ENCODE assay signal across 9 cellular contexts in the genomic region with DNA sequence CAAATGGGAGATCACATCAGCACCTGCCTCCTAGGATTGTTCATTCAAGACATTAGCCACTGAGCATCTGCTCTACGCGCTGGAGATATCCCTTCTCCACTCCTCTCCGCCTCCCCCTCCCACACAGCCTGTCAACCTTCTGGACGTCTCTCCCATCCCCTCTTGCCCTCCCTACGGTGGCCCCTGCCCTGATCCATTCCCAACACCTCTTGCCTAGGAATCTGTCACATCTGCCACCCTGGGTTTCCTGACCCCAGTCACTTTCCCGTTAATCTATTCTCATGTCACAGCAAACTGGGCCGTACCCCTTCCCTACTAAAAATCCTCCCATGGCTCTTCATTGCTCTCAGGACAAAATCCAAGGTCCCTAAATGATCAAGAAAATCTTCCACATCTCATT. TPM values are rescaled to one million over a fixed set of nuclear protein-coding genes. Genes with fewer than 3 reads are reported as not detected.
A peak's percentile ranks its signal among the peaks of the same experiment; 100 is the strongest.
DNase-seq lines count a peak whose midpoint lies in the region; ATAC-seq and TF ChIP-seq lines count a peak whose summit lies in the region.
"Had no signal": no experiment of that assay in that cellular context is flagged by ENCODE, and none has a peak within 500 bp of the region (broad histone marks: within the 10 kb centered on the region; RNA-seq: fewer than 3 reads in every experiment).

No MANE protein-coding gene starts in this region.

- H3K36me3 ChIP-seq in GM06990 (ENCODE audit: control insufficient read depth, insufficient read depth, low read length) = peaks cover 8% of the 10 kb centered on the region
- H3K36me3 ChIP-seq in PC-3 (ENCODE audit: low read depth, low read length) = no peaks in the 10 kb centered on the region

- H3K9ac ChIP-seq in PC-3 (ENCODE audit: low read length) = peak overlapping the region; percentile 62; the same call in 1 of the 2 replicates

- peak overlapping the region; percentile 79 for H3K4me3 ChIP-seq in GM06990 (replicated peaks; ENCODE audit: low read depth, low read length)
- H3K4me3 ChIP-seq in PC-3 (ENCODE audit: low read length) = peak overlapping the region; percentile 80
- H3K4me3 ChIP-seq in retinal pigment epithelial cell (ENCODE audit: low read length) = peak overlapping the region; percentile 78

- H3F3A ChIP-seq in PC-3 (ENCODE audit: low read length, unreplicated experiment) = no peaks in the 10 kb centered on the region

- H3K4me2 ChIP-seq in PC-3 (ENCODE audit: low read length) = peak overlapping the region; percentile 92

- intact Hi-C loops in PC-3 (cut with micrococcal nuclease) (no loop called here), cardiac septum (cut with DNase I) (no loop called here)

- CTCF ChIA-PET in PC-3 (lab: Charles Lee) = no interaction called here

- ATAC-seq in PC-3 (no peak), GM18907 (IDR thresholded peaks at IDR 0.05; ENCODE audit: unreplicated experiment) (no peak), GM18873 (IDR thresholded peaks at IDR 0.05; ENCODE audit: low FRiP score, unreplicated experiment) (no peak)

- TF ChIP-seq CTCF in GM06990 (IDR thresholded peaks at IDR 0.05; ENCODE audit: insufficient read depth, low read length, poor library complexity, severe bottlenecking) (no peak), PC-3 (conservative IDR thresholded peaks at IDR 0.05; ENCODE audit: low read depth, low read length) (no peak), retinal pigment epithelial cell (conservative IDR thresholded peaks at IDR 0.05; ENCODE audit: low read depth, low read length) (no peak)

- H3K27ac Mint-ChIP-seq in activated naive CD8-positive, alpha-beta T cell treated with anti-CD3 and anti-CD28 coated beads for 36 hours = no peak overlapping the region
- H3K27ac Mint-ChIP-seq: WTC11 had no signal

- no peaks in the 10 kb centered on the region for H3K9me3 ChIP-seq in PC-3 (ENCODE audit: low read length)

- no peak for DNase-seq in GM06990 (ENCODE audit: extremely low read depth, insufficient read length)
- DNase-seq in PC-3 = no peak
- peak; percentile 51 for DNase-seq in cardiac septum (ENCODE audit: low spot score)
- no peak for DNase-seq in retinal pigment epithelial cell (ENCODE audit: low read depth)
- DNase-seq in activated naive CD8-positive, alpha-beta T cell treated with anti-CD3 and anti-CD28 coated beads for 36 hours = no peak
- DNase-seq in midbrain (lab: John Stamatoyannopoulos, UW) = no peak

- no peaks in the 10 kb centered on the region for H4K20me1 ChIP-seq in PC-3 (ENCODE audit: low read length)

- no peak overlapping the region for H3K27ac ChIP-seq in PC-3 (ENCODE audit: low read length)

- peaks cover 12% of the 10 kb centered on the region for H3K4me1 Mint-ChIP-seq in activated naive CD8-positive, alpha-beta T cell treated with anti-CD3 and anti-CD28 coated beads for 36 hours
- H3K4me1 Mint-ChIP-seq: WTC11 had no signal

- H3K27me3 Mint-ChIP-seq in activated naive CD8-positive, alpha-beta T cell treated with anti-CD3 and anti-CD28 coated beads for 36 hours = no peaks in the 10 kb centered on the region

- H3K36me3 Mint-ChIP-seq in activated naive CD8-positive, alpha-beta T cell treated with anti-CD3 and anti-CD28 coated beads for 36 hours = peaks cover 9% of the 10 kb centered on the region

- H3K9me3 Mint-ChIP-seq in activated naive CD8-positive, alpha-beta T cell treated with anti-CD3 and anti-CD28 coated beads for 36 hours = no peaks in the 10 kb centered on the region
- H3K9me3 Mint-ChIP-seq: WTC11 had no signal

- H3K79me2 ChIP-seq in PC-3 (ENCODE audit: low read length) = 0 out of 2 replicates have a peak, but pooled peaks cover 3% of the 10 kb centered on the region

- POLR2A ChIA-PET in PC-3 (lab: Charles Lee; ENCODE audit: unreplicated experiment) = no interaction called here

- H3K4me1 ChIP-seq in PC-3 (ENCODE audit: insufficient read depth, low read length) = no peaks in the 10 kb centered on the region

- BruUV-seq in PC-3 (replicated peaks; lab: Mats Ljungman, UMichigan) = no TSS peak

- H3K4me3 Mint-ChIP-seq in activated naive CD8-positive, alpha-beta T cell treated with anti-CD3 and anti-CD28 coated beads for 36 hours = no peak overlapping the region
- H3K4me3 Mint-ChIP-seq: WTC11 had no signal

- no peaks in the 10 kb centered on the region for H3K27me3 ChIP-seq in GM06990 (replicated peaks; ENCODE audit: control insufficient read depth, insufficient read depth, low read length)
- H3K27me3 ChIP-seq in PC-3 (ENCODE audit: low read length) = no peaks in the 10 kb centered on the region

- peak overlapping the region; percentile 87; the same call in 1 of the 2 replicates for H2AFZ ChIP-seq in PC-3 (ENCODE audit: low read length)

- no peaks in the 10 kb centered on the region for H3K9me2 ChIP-seq in PC-3 (replicated peaks; ENCODE audit: low read length)

RNA-seq across cellular contexts. Expression of a gene that starts 10.3 kb away (rescaled TPM):
- total RNA-seq in PC-3 (2014; rRNA removed) = 2.4 and 2.8 TPM in 2 replicates
- total RNA-seq in cardiac septum = 31.2 TPM
- total RNA-seq in activated naive CD8-positive, alpha-beta T cell treated with anti-CD3 and anti-CD28 coated beads for 36 hours = 1 to 10 TPM; 3.8 to 4.9 TPM

RNA-seq across cellular contexts. Expression of a gene that starts 22.5 kb away (rescaled TPM):
- total RNA-seq in PC-3 (2014; rRNA removed) (186 and 270 TPM in 2 replicates), cardiac septum (64.8 TPM)
- 100 to 1,000 TPM; 925 to 936 TPM for total RNA-seq in activated naive CD8-positive, alpha-beta T cell treated with anti-CD3 and anti-CD28 coated beads for 36 hours

RNA-seq across cellular contexts. Expression of a gene that starts 45.0 kb away (rescaled TPM):
- total RNA-seq in PC-3 (2014; rRNA removed) = not detected in 2 replicates
- not detected for total RNA-seq in cardiac septum
- not detected for total RNA-seq in activated naive CD8-positive, alpha-beta T cell treated with anti-CD3 and anti-CD28 coated beads for 36 hours
- total RNA-seq: WTC11 had no signal
